Comparison of ENCODE assay signal across 8 cellular contexts in genomic region chr5:171418982-171419662, GRCh38. TPM values are rescaled to one million over a fixed set of nuclear protein-coding genes. Genes with fewer than 3 reads are reported as not detected.
DNase-seq lines count a peak whose midpoint lies in the region; ATAC-seq and TF ChIP-seq lines count a peak whose summit lies in the region.

Gene FGF18 (plus strand): TSS chr5:171419647. CDS start chr5:171420200, 553 bp downstream.

- H3K36me3 Mint-ChIP-seq in CD14-positive monocyte (peaks cover under 1 to 2% of the 10 kb centered on the region in 2 donors), endothelial cell (ENCODE audit: low read depth, unreplicated experiment) (no peaks in the 10 kb centered on the region)

- H2BK120ac ChIP-seq in IMR-90 (ENCODE audit: low read depth, low read length), result no peak within 1 kb of the TSS

- H3K36me3 ChIP-seq in IMR-90 (ENCODE audit: control insufficient read depth, insufficient read depth, low read length) (peaks cover 2% of the 10 kb centered on the region; the same call in 1 of the 2 replicates), WERI-Rb-1 (0 out of 2 replicates have a peak, but pooled peaks cover 3% of the 10 kb centered on the region), thymus (ENCODE audit: control insufficient read depth, insufficient read depth) (no peaks in the 10 kb centered on the region)

- peak within 1 kb of the TSS; percentile 56 for H2AFZ ChIP-seq in IMR-90 (replicated peaks; ENCODE audit: low read length, poor library complexity)

- no peak within 1 kb of the TSS for H2BK20ac ChIP-seq in IMR-90 (ENCODE audit: low read depth, low read length)

- H3K79me1 ChIP-seq in IMR-90 (ENCODE audit: low read depth in 1 of 2, low read length in 2 of 2), result peaks cover 3 to 6% of the 10 kb centered on the region in 2 experiments; a peak in 2 of 4 replicates

- DNase-seq in CD14-positive monocyte (ENCODE audit: low spot score) (no peak), IMR-90 (peak; percentile 51), WERI-Rb-1 (peak; percentile 62), endothelial cell (ENCODE audit: low spot score) (peak; percentile 49), NCI-H446 treated with DMSO at 0.1 percent for 48 hours (lab: John Stamatoyannopoulos, UW) (no peak)

- dilution Hi-C loops in IMR-90 (cut with HindIII; ENCODE audit: low sequenced_read_pairs, unreplicated experiment), result no loop called here

- ATAC-seq in GM19397 (IDR thresholded peaks at IDR 0.05; ENCODE audit: unreplicated experiment) (peak; percentile 59), IMR-90 (ENCODE audit: low read depth) (peak; percentile 49)

- H2AK9ac ChIP-seq in IMR-90 (replicated peaks; ENCODE audit: low read depth, low read length, poor library complexity), result peak within 1 kb of the TSS; percentile 1

- no peaks in the 10 kb centered on the region for H3K9me1 ChIP-seq in IMR-90 (ENCODE audit: insufficient read depth, low read length)

- H3K4me3 Mint-ChIP-seq in CD14-positive monocyte (peak within 1 kb of the TSS; percentile 51 to 91), endothelial cell (ENCODE audit: unreplicated experiment) (peak within 1 kb of the TSS; percentile 86)

- H3K9me3 Mint-ChIP-seq in CD14-positive monocyte, result peaks cover 0 to 7% (median 0%) of the 10 kb centered on the region in 7 donors
- no peaks in the 10 kb centered on the region for H3K9me3 Mint-ChIP-seq in endothelial cell (ENCODE audit: unreplicated experiment)

- H3K4me1 ChIP-seq in IMR-90 (ENCODE audit: control insufficient read depth, insufficient read depth, low read length) (peaks cover 2% of the 10 kb centered on the region; the same call in 1 of the 2 replicates), mononuclear cell (ENCODE audit: insufficient read depth, low read length) (peaks cover 17% of the 10 kb centered on the region), thymus (ENCODE audit: control insufficient read depth, insufficient read depth, low read length) (no peaks in the 10 kb centered on the region)

- in situ Hi-C loops in IMR-90 (cut with MboI; ENCODE audit: low sequenced_read_pairs), result loop anchor here (5.0 to 25.0 kb wide), 4 partner anchors 488 to 868 kb away; partner anchors contain the start of genes EFCAB9, STK10 and UBTD2

- H3K27me3 Mint-ChIP-seq in CD14-positive monocyte (ENCODE audit: low read depth in 3 of 3), result peaks cover 27 to 47% (median 42%) of the 10 kb centered on the region in 3 donors
- peaks cover 8% of the 10 kb centered on the region for H3K27me3 Mint-ChIP-seq in endothelial cell (ENCODE audit: unreplicated experiment)

- H3K56ac ChIP-seq in IMR-90 (ENCODE audit: extremely low read depth, insufficient read depth, low read length), result no peak within 1 kb of the TSS

- no peak for TF ChIP-seq POLR2A in IMR-90 (IDR thresholded peaks at IDR 0.05; ENCODE audit: low read depth, low read length)

- CTCF ChIA-PET in IMR-90 (lab: Yijun Ruan, JAX), result interaction anchor here (0.6 to 2.6 kb wide), 18 partner anchors 17 to 590 kb away, joined by 3 to 13 read pairs (median 5); no protein-coding TSS in a partner anchor

- no peak within 1 kb of the TSS for H3K18ac ChIP-seq in IMR-90 (ENCODE audit: low read depth, low read length)

- H3K9me3 ChIP-seq in IMR-90 (ENCODE audit: control insufficient read depth, insufficient read depth, low read length) (no peaks in the 10 kb centered on the region), WERI-Rb-1 (ENCODE audit: severe bottlenecking) (no peaks in the 10 kb centered on the region), mononuclear cell (ENCODE audit: low read depth, low read length) (no peaks in the 10 kb centered on the region), thymus (ENCODE audit: control insufficient read depth) (no peaks in the 10 kb centered on the region)

- no peak within 1 kb of the TSS for H2BK5ac ChIP-seq in IMR-90 (ENCODE audit: low read depth, low read length, poor library complexity, severe bottlenecking)

- no peak within 1 kb of the TSS for H2AK5ac ChIP-seq in IMR-90 (ENCODE audit: low read depth, low read length)

- peaks cover 46% of the 10 kb centered on the region for H4K20me1 ChIP-seq in IMR-90 (ENCODE audit: insufficient read depth, low read length)

- POLR2A ChIA-PET in IMR-90 (lab: Charles Lee; ENCODE audit: unreplicated experiment), result no interaction called here

- H3K14ac ChIP-seq in IMR-90 (replicated peaks; ENCODE audit: low read depth, low read length), result no peak within 1 kb of the TSS

- TF ChIP-seq CTCF in CD14-positive monocyte (IDR thresholded peaks at IDR 0.05) (peak; percentile 72), IMR-90 (conservative IDR thresholded peaks at IDR 0.05; ENCODE audit: low read depth, low read length) (no peak), WERI-Rb-1 (IDR thresholded peaks at IDR 0.05; ENCODE audit: low read depth, low read length) (no peak), endothelial cell (IDR thresholded peaks at IDR 0.05; ENCODE audit: unreplicated experiment) (peak; percentile 33)

- no TSS peak for BruUV-seq in IMR-90 (replicated peaks; lab: Mats Ljungman, UMichigan)

- H3K27me3 ChIP-seq in IMR-90 (ENCODE audit: control insufficient read depth, insufficient read depth, low read length) (no peaks in the 10 kb centered on the region; the same call in 1 of the 2 replicates), WERI-Rb-1 (ENCODE audit: insufficient read depth, low read depth, severe bottlenecking) (no peaks in the 10 kb centered on the region), mononuclear cell (ENCODE audit: insufficient read depth, low read length) (peaks cover 18% of the 10 kb centered on the region), thymus (ENCODE audit: control insufficient read depth, insufficient read depth) (peaks cover 26% of the 10 kb centered on the region)

- peak within 1 kb of the TSS; percentile 34 for H3K4me3 ChIP-seq in IMR-90 (ENCODE audit: insufficient read depth, low read depth, low read length)
- peak within 1 kb of the TSS; percentile 56 for H3K4me3 ChIP-seq in WERI-Rb-1 (ENCODE audit: low read depth, low read length)
- H3K4me3 ChIP-seq in mononuclear cell (ENCODE audit: low read length), result peak within 1 kb of the TSS; percentile 2
- H3K4me3 ChIP-seq in thymus (ENCODE audit: low read length), result peak within 1 kb of the TSS; percentile 43

- TF ChIP-seq RAD21 in IMR-90 (IDR thresholded peaks at IDR 0.05; ENCODE audit: low read length), result no peak

- no peak within 1 kb of the TSS for H3K9ac ChIP-seq in IMR-90 (ENCODE audit: low read depth, low read length)

- H4K8ac ChIP-seq in IMR-90 (ENCODE audit: low read depth in 2 of 2, low read length in 2 of 2), result no peak within 1 kb of the TSS

- H3K23ac ChIP-seq in IMR-90 (ENCODE audit: low read depth, low read length), result no peak within 1 kb of the TSS

- H4K91ac ChIP-seq in IMR-90 (ENCODE audit: insufficient read depth, low read depth, low read length), result no peak within 1 kb of the TSS

- H3K27ac ChIP-seq in IMR-90 (ENCODE audit: insufficient read depth, low read length) (no peak within 1 kb of the TSS), WERI-Rb-1 (no peak within 1 kb of the TSS), thymus (ENCODE audit: low read depth) (no peak within 1 kb of the TSS)

- no peak within 1 kb of the TSS for H3K4ac ChIP-seq in IMR-90 (ENCODE audit: low read depth, low read length)

- peak within 1 kb of the TSS; percentile 63 for H3K4me2 ChIP-seq in IMR-90 (ENCODE audit: low read depth, low read length)

- intact Hi-C loops in CD14-positive monocyte (cut with micrococcal nuclease), result loop anchor here (5.0 to 10.0 kb wide), 2 partner anchors 488 to 626 kb away; no protein-coding TSS in a partner anchor
- intact Hi-C loops in IMR-90 (cut with micrococcal nuclease), result loop anchor here (1.0 to 10.0 kb wide), 6 partner anchors 176 to 768 kb away; partner anchors contain the start of gene STK10

- no peak within 1 kb of the TSS for H4K5ac ChIP-seq in IMR-90 (ENCODE audit: low read depth, low read length)

- H3K4me1 Mint-ChIP-seq in CD14-positive monocyte (peaks cover 16% of the 10 kb centered on the region), endothelial cell (ENCODE audit: unreplicated experiment) (peaks cover 7% of the 10 kb centered on the region)

- WGBS in IMR-90 (ENCODE audit: extremely low coverage in 2 of 2, insufficient read length in 1 of 2), 2 experiments, result 5% methylated on average over 11 of the region's 70 CpGs; no CpG with 5 or more reads in 1 of the 2 experiments
- under 1% methylated on average over 70 of the region's 70 CpGs for WGBS in thymus

- H3K27ac Mint-ChIP-seq in CD14-positive monocyte (peak within 1 kb of the TSS in 1 of 7 donors; percentile 69), endothelial cell (ENCODE audit: unreplicated experiment) (peak within 1 kb of the TSS; percentile 59)

- no peak within 1 kb of the TSS for H2BK15ac ChIP-seq in IMR-90 (ENCODE audit: low read depth, low read length)

TF ChIP-seq in IMR-90, 13 proteins besides CTCF, POLR2A, EP300 and RAD21 (continues in another document):
- TF ChIP-seq RFX5 (IDR thresholded peaks at IDR 0.05; ENCODE audit: low read depth, low read length) (no peak), SMC3 (IDR thresholded peaks at IDR 0.05; ENCODE audit: low read depth, low read length) (no peak), NFE2L2 (IDR thresholded peaks at IDR 0.05; ENCODE audit: low read depth, low read length) (no peak), MXI1 (IDR thresholded peaks at IDR 0.05; ENCODE audit: borderline replicate concordance, low read depth, low read length) (no peak), ELK1 (IDR thresholded peaks at IDR 0.05; ENCODE audit: borderline replicate concordance, low read depth, low read length) (no peak), BHLHE40 (IDR thresholded peaks at IDR 0.05; ENCODE audit: low read depth, low read length) (no peak), RCOR1 (IDR thresholded peaks at IDR 0.05; ENCODE audit: insufficient replicate concordance, low read length) (no peak), MAFK (IDR thresholded peaks at IDR 0.05; ENCODE audit: low read depth, low read length) (no peak)

RNA-seq across cellular contexts. Expression of gene FGF18, which starts in this region (rescaled TPM):
- not detected for polyA plus RNA-seq in CD14-positive monocyte
- under 0.01 TPM in 1 of 2 replicates, not detected in the other for total RNA-seq in IMR-90 (2012; rRNA removed)
- polyA plus RNA-seq in IMR-90 (2012; rRNA removed), result 0.15 and 0.22 TPM in 2 replicates
- polyA plus RNA-seq in IMR-90 (2012; cell fraction: cytosol; rRNA removed), result 0.11 TPM in 1 of 2 replicates, not detected in the other
- 0.65 and 0.67 TPM in 2 replicates for polyA plus RNA-seq in IMR-90 (2012; cell fraction: nucleus; rRNA removed; ENCODE audit: low replicate concordance)
- total RNA-seq in endothelial cell (ENCODE audit: unreplicated experiment), result 0.13 TPM
- 0.10 TPM for total RNA-seq in mononuclear cell
- 0.82 TPM for polyA plus RNA-seq in thymus

Comparison
In these comparisons a context has a peak if more than half of its experiments do, and no peak if none do; other contexts are left out.
1. Peak in DNase-seq, ATAC-seq, H3K4me3 ChIP-seq and H3K4me2 ChIP-seq in IMR-90; RNA of the gene not detected or under 1 TPM.
2. Peak in DNase-seq in endothelial cell; RNA of the gene not detected or under 1 TPM.
3. CTCF ChIP-seq: peak in CD14-positive monocyte (single experiment) and endothelial cell (single experiment); none in IMR-90 (single experiment) and WERI-Rb-1 (single experiment).
4. H3K4me3 ChIP-seq: peak in every context shown above with its lines; median percentile 56 in WERI-Rb-1; 43 in thymus; 34 in IMR-90; 2 in mononuclear cell.